In genomic region chr12:132188451-132189298, GRCh38 we compare ENCODE assay signal across 8 cellular contexts. TPM values are rescaled to one million over a fixed set of nuclear protein-coding genes. Genes with fewer than 3 reads are reported as not detected.
A peak's percentile ranks its signal among the peaks of the same experiment; 100 is the strongest.
DNase-seq lines count a peak whose midpoint lies in the region; ATAC-seq and TF ChIP-seq lines count a peak whose summit lies in the region.

No MANE protein-coding gene starts in this region.

- peaks cover 80% of the 10 kb centered on the region for H3K27me3 Mint-ChIP-seq in progenitor cell of endocrine pancreas

- peak overlapping the region; percentile 65 for H3K4me3 Mint-ChIP-seq in progenitor cell of endocrine pancreas (ENCODE audit: low read depth)

- peak overlapping the region; percentile 31 for H3K4me3 ChIP-seq in SJSA1
- peak overlapping the region; percentile 25 to 58 (median 48) for H3K4me3 ChIP-seq in fibroblast of lung (replicated peaks in 1 of 4; ENCODE audit: control extremely low read depth in 1 of 4, insufficient read depth in 1 of 4, low read depth in 3 of 4, low read length in 4 of 4)

- H3K36me3 ChIP-seq in ES-I3 (ENCODE audit: insufficient read depth, low read length), result no peaks in the 10 kb centered on the region
- no peaks in the 10 kb centered on the region for H3K36me3 ChIP-seq in SJSA1
- H3K36me3 ChIP-seq in fibroblast of lung (ENCODE audit: control insufficient read depth, insufficient read depth, low read length), result no peaks in the 10 kb centered on the region

- H3K4me1 ChIP-seq in ES-I3 (ENCODE audit: insufficient read depth, low read length), result 0 out of 2 replicates have a peak, but pooled peaks cover 4% of the 10 kb centered on the region
- peaks cover 11% of the 10 kb centered on the region for H3K4me1 ChIP-seq in SJSA1 (replicated peaks)
- no peaks in the 10 kb centered on the region for H3K4me1 ChIP-seq in fibroblast of lung (ENCODE audit: control insufficient read depth, extremely low read depth, insufficient read depth, low read length)

- H3K27ac ChIP-seq in SJSA1 (no peak overlapping the region), fibroblast of lung (ENCODE audit: insufficient read depth, low read length) (no peak overlapping the region)

- H3K9me3 ChIP-seq in ES-I3 (ENCODE audit: control insufficient read depth, insufficient read depth, low read length) (no peaks in the 10 kb centered on the region; the same call in 1 of the 2 replicates), SJSA1 (replicated peaks) (no peaks in the 10 kb centered on the region), fibroblast of lung (ENCODE audit: control insufficient read depth, insufficient read depth, low read depth, low read length) (no peaks in the 10 kb centered on the region)

- H3K36me3 Mint-ChIP-seq in progenitor cell of endocrine pancreas (ENCODE audit: insufficient read depth), result no peaks in the 10 kb centered on the region

- H3K79me2 ChIP-seq in fibroblast of lung (ENCODE audit: control insufficient read depth, insufficient read depth, low read length), result no peaks in the 10 kb centered on the region

- no peak overlapping the region for H3K27ac Mint-ChIP-seq in progenitor cell of endocrine pancreas

- H3K4me1 Mint-ChIP-seq in progenitor cell of endocrine pancreas (ENCODE audit: low read depth), result peaks cover 2% of the 10 kb centered on the region

- no peak for ATAC-seq in HG03159 (IDR thresholded peaks at IDR 0.05; ENCODE audit: unreplicated experiment)

- peaks cover 25% of the 10 kb centered on the region for H3K27me3 ChIP-seq in SJSA1 (replicated peaks)
- H3K27me3 ChIP-seq in fibroblast of lung (ENCODE audit: control insufficient read depth, insufficient read depth, low read length), result no peaks in the 10 kb centered on the region

- peaks cover 3% of the 10 kb centered on the region for H3K9me3 Mint-ChIP-seq in progenitor cell of endocrine pancreas (ENCODE audit: low read depth)

- H4K20me1 ChIP-seq in fibroblast of lung (ENCODE audit: control insufficient read depth, extremely low read depth, insufficient read depth, low read length), result no peaks in the 10 kb centered on the region

- H3K9ac ChIP-seq in ES-I3 (ENCODE audit: low read depth, low read length) (peak overlapping the region; percentile 70; the same call in 1 of the 2 replicates), fibroblast of lung (ENCODE audit: insufficient read depth, low read length) (no peak overlapping the region)

- no peak overlapping the region for H3K4me2 ChIP-seq in fibroblast of lung (ENCODE audit: extremely low read depth, insufficient read depth, low read length)

- DNase-seq in SJSA1 (ENCODE audit: low read depth in 1 of 2, low spot score in 2 of 2) (no peak), fibroblast of lung (ENCODE audit: low read depth in 2 of 2) (no peak), progenitor cell of endocrine pancreas (ENCODE audit: low spot score, unreplicated experiment) (no peak), islet precursor cell (no peak), H4 (ENCODE audit: low spot score) (no peak)
- no peak for DNase-seq in central memory CD4-positive, alpha-beta T cell

- peak overlapping the region; percentile 82 for H2AFZ ChIP-seq in fibroblast of lung (ENCODE audit: low read length)

- no peak for TF ChIP-seq CTCF in fibroblast of lung (conservative IDR thresholded peaks at IDR 0.05 in 1 of 2, IDR thresholded peaks at IDR 0.05 in 1 of 2; ENCODE audit: low read depth in 1 of 2, low read length in 2 of 2)
- no peak for TF ChIP-seq CTCF in progenitor cell of endocrine pancreas (IDR thresholded peaks at IDR 0.05; ENCODE audit: unreplicated experiment)

RNA-seq across cellular contexts. Expression of gene NOC4L, which starts 44.4 kb away (rescaled TPM):
- total RNA-seq in SJSA1 (2014; rRNA removed; shearing (Covaris generic)), result 10.1 and 11.9 TPM in 2 replicates
- total RNA-seq in fibroblast of lung (5.6 and 6.8 TPM in 2 replicates), progenitor cell of endocrine pancreas (27.0 and 27.3 TPM in 2 replicates)
- 3.0 and 5.8 TPM in 2 replicates for polyA plus RNA-seq in fibroblast of lung
- 12.0 and 20.8 TPM in 2 replicates for polyA plus RNA-seq in fibroblast of lung (2012)
- 6.0 and 16.2 TPM in 2 replicates for polyA minus RNA-seq in fibroblast of lung (ENCODE audit: low replicate concordance)
- total RNA-seq in H4 (2014; rRNA removed; shearing (Covaris generic)), result 10.5 and 13.4 TPM in 2 replicates

RNA-seq across cellular contexts. Expression of gene DDX51, which starts 44.6 kb away (rescaled TPM):
- 8.9 and 11.8 TPM in 2 replicates for total RNA-seq in SJSA1 (2014; rRNA removed; shearing (Covaris generic))
- total RNA-seq in fibroblast of lung (7.2 and 7.4 TPM in 2 replicates), progenitor cell of endocrine pancreas (28.1 and 29.4 TPM in 2 replicates)
- 3.7 and 7.0 TPM in 2 replicates for polyA plus RNA-seq in fibroblast of lung
- polyA plus RNA-seq in fibroblast of lung (2012), result 7.4 and 11.5 TPM in 2 replicates
- polyA minus RNA-seq in fibroblast of lung (ENCODE audit: low replicate concordance), result 4.4 and 12.1 TPM in 2 replicates
- total RNA-seq in H4 (2014; rRNA removed; shearing (Covaris generic)), result 3.9 and 4.2 TPM in 2 replicates
